In genomic region chr1:154586641-154587040, GRCh38 we compare ENCODE assay signal across 14 cellular contexts. TPM values are rescaled to one million over a fixed set of nuclear protein-coding genes. Genes with fewer than 3 reads are reported as not detected.
DNase-seq lines count a peak whose midpoint lies in the region; ATAC-seq and TF ChIP-seq lines count a peak whose summit lies in the region.
"Had no signal": no experiment of that assay in that cellular context is flagged by ENCODE, and none has a peak within 500 bp of the region (broad histone marks: within the 10 kb centered on the region; RNA-seq: fewer than 3 reads in every experiment).

No MANE protein-coding gene starts in this region.

- no peak overlapping the region for H3K4me3 Mint-ChIP-seq in activated T-cell treated with anti-CD3 and anti-CD28 coated beads, Interleukin-2, amount 50 U/mL, for 24 hours
- no peak overlapping the region for H3K4me3 Mint-ChIP-seq in activated T-cell treated with anti-CD3 and anti-CD28 coated beads, Interleukin-2, amount 50 U/mL, for 72 hours
- H3K4me3 Mint-ChIP-seq in HFFc6 (peak overlapping the region; percentile 12; the same call in 1 of the 2 replicates), endothelial cell (ENCODE audit: unreplicated experiment) (peak overlapping the region; percentile 26)
- H3K4me3 Mint-ChIP-seq: CD4-positive, CD25-positive, alpha-beta regulatory T cell; H9 had no signal

- H3K27ac Mint-ChIP-seq in activated T-cell treated with anti-CD3 and anti-CD28 coated beads, Interleukin-2, amount 50 U/mL, for 24 hours = peak overlapping the region; percentile 6
- H3K27ac Mint-ChIP-seq in activated T-cell treated with anti-CD3 and anti-CD28 coated beads, Interleukin-2, amount 50 U/mL, for 72 hours = no peak overlapping the region
- H3K27ac Mint-ChIP-seq in HFFc6 (no peak overlapping the region), endothelial cell (ENCODE audit: unreplicated experiment) (no peak overlapping the region)
- H3K27ac Mint-ChIP-seq: H9 had no signal

- no peak for DNase-seq in activated T-cell treated with anti-CD3 and anti-CD28 coated beads, Interleukin-2, amount 50 U/mL, for 24 hours
- DNase-seq in activated T-cell treated with anti-CD3 and anti-CD28 coated beads, Interleukin-2, amount 50 U/mL, for 72 hours = no peak
- DNase-seq in HFFc6 (no peak), endothelial cell (ENCODE audit: low spot score) (no peak), superior temporal gyrus (ENCODE audit: extremely low spot score) (peak; percentile 28), 8988T (no peak), SKM-1 treated with dmso at 0.1 percent for 144 hours (lab: John Stamatoyannopoulos, UW; ENCODE audit: unreplicated experiment) (no peak)
- DNase-seq: ACHN; Calu3; CD4-positive, CD25-positive, alpha-beta regulatory T cell; DMS 273 treated with DMSO at 0.1 percent for 48 hours; GM23248; H9 had no signal

- no peaks in the 10 kb centered on the region for H3K9me3 Mint-ChIP-seq in activated T-cell treated with anti-CD3 and anti-CD28 coated beads, Interleukin-2, amount 50 U/mL, for 24 hours
- H3K9me3 Mint-ChIP-seq in activated T-cell treated with anti-CD3 and anti-CD28 coated beads, Interleukin-2, amount 50 U/mL, for 72 hours = no peaks in the 10 kb centered on the region
- H3K9me3 Mint-ChIP-seq in HFFc6 (no peaks in the 10 kb centered on the region), endothelial cell (ENCODE audit: unreplicated experiment) (no peaks in the 10 kb centered on the region)
- H3K9me3 Mint-ChIP-seq: CD4-positive, CD25-positive, alpha-beta regulatory T cell; H9 had no signal

- no peaks in the 10 kb centered on the region for H3K27me3 Mint-ChIP-seq in activated T-cell treated with anti-CD3 and anti-CD28 coated beads, Interleukin-2, amount 50 U/mL, for 24 hours
- H3K27me3 Mint-ChIP-seq in activated T-cell treated with anti-CD3 and anti-CD28 coated beads, Interleukin-2, amount 50 U/mL, for 72 hours (ENCODE audit: low read depth) = no peaks in the 10 kb centered on the region
- no peaks in the 10 kb centered on the region; the same call in none of the 2 replicates for H3K27me3 Mint-ChIP-seq in HFFc6 (ENCODE audit: insufficient read depth)
- H3K27me3 Mint-ChIP-seq in endothelial cell (ENCODE audit: unreplicated experiment) = no peaks in the 10 kb centered on the region
- H3K27me3 Mint-ChIP-seq: CD4-positive, CD25-positive, alpha-beta regulatory T cell had no signal

- no peak for ATAC-seq in activated T-cell treated with anti-CD3 and anti-CD28 coated beads, Interleukin-2, amount 50 U/mL, for 72 hours (replicated peaks in 1 of 2)

- peaks cover 11% of the 10 kb centered on the region for H3K4me1 Mint-ChIP-seq in activated T-cell treated with anti-CD3 and anti-CD28 coated beads, Interleukin-2, amount 50 U/mL, for 24 hours (ENCODE audit: low read depth)
- H3K4me1 Mint-ChIP-seq in activated T-cell treated with anti-CD3 and anti-CD28 coated beads, Interleukin-2, amount 50 U/mL, for 72 hours (ENCODE audit: low read depth) = peaks cover 4% of the 10 kb centered on the region
- H3K4me1 Mint-ChIP-seq in HFFc6 (ENCODE audit: low read depth) (peaks cover 12% of the 10 kb centered on the region; the same call in 1 of the 2 replicates), endothelial cell (ENCODE audit: unreplicated experiment) (peaks cover 21% of the 10 kb centered on the region)
- H3K4me1 Mint-ChIP-seq: H9 had no signal

- no peak for TF ChIP-seq CTCF in HFFc6 (IDR thresholded peaks at IDR 0.05)
- TF ChIP-seq CTCF in endothelial cell (IDR thresholded peaks at IDR 0.05; ENCODE audit: unreplicated experiment) = no peak

- peaks cover 100% of the 10 kb centered on the region for H3K36me3 Mint-ChIP-seq in activated T-cell treated with anti-CD3 and anti-CD28 coated beads, Interleukin-2, amount 50 U/mL, for 24 hours (ENCODE audit: low read depth)
- peaks cover 20 to 56% of the 10 kb centered on the region in 2 donors for H3K36me3 Mint-ChIP-seq in activated T-cell treated with anti-CD3 and anti-CD28 coated beads, Interleukin-2, amount 50 U/mL, for 72 hours (ENCODE audit: insufficient read depth in 2 of 2)
- H3K36me3 Mint-ChIP-seq in HFFc6 (ENCODE audit: low read depth) (peaks cover 43% of the 10 kb centered on the region), endothelial cell (ENCODE audit: low read depth, unreplicated experiment) (peaks cover 62% of the 10 kb centered on the region)

RNA-seq across cellular contexts. Expression of gene CHRNB2, which starts 19.1 kb away (rescaled TPM):
- total RNA-seq in activated T-cell treated with anti-CD3 and anti-CD28 coated beads, Interleukin-2, amount 50 U/mL, for 72 hours = under 1 TPM in 1 of 2 donors, not detected in 1; 0.05 TPM
- under 1 TPM in 5 of 6 experiments, not detected in 1; 0.05 to 0.09 (median 0.07) TPM for total RNA-seq in HFFc6 (2021; fragmentation: NEBNext Ultra II Directional; extraction: Animal tissue kit (Norgen Biotek cat#: 25700))
- total RNA-seq in endothelial cell (ENCODE audit: unreplicated experiment) = 0.44 TPM
- total RNA-seq: A172; CD4-positive, CD25-positive, alpha-beta regulatory T cell; GM23248 had no signal

RNA-seq across cellular contexts. Expression of gene ADAR, which starts 21.3 kb away (rescaled TPM):
- total RNA-seq in activated T-cell treated with anti-CD3 and anti-CD28 coated beads, Interleukin-2, amount 50 U/mL, for 72 hours = 100 to 1,000 TPM; 257 to 305 TPM
- total RNA-seq in HFFc6 (2021; fragmentation: NEBNext Ultra II Directional; extraction: Animal tissue kit (Norgen Biotek cat#: 25700)) = 100 to 1,000 TPM; 122 to 136 (median 126) TPM
- 156 TPM for total RNA-seq in endothelial cell (ENCODE audit: unreplicated experiment)

RNA-seq across cellular contexts. Expression of gene UBE2Q1, which starts 28.2 kb away (rescaled TPM):
- 100 to 1,000 TPM in 1 of 2 donors, 10 to 100 TPM in 1; 99.6 to 102 TPM for total RNA-seq in activated T-cell treated with anti-CD3 and anti-CD28 coated beads, Interleukin-2, amount 50 U/mL, for 72 hours
- 100 to 1,000 TPM in 1 of 6 experiments, 10 to 100 TPM in 5; 72.6 to 101 (median 91.5) TPM for total RNA-seq in HFFc6 (2021; fragmentation: NEBNext Ultra II Directional; extraction: Animal tissue kit (Norgen Biotek cat#: 25700))
- 73.9 TPM for total RNA-seq in endothelial cell (ENCODE audit: unreplicated experiment)

Comparison
In these comparisons a context has a peak if more than half of its experiments do, and no peak if none do; other contexts are left out.
1. H3K4me3 Mint-ChIP-seq: peak in HFFc6 (single experiment) and endothelial cell (single experiment); none in activated T-cell treated with anti-CD3 and anti-CD28 coated beads, Interleukin-2, amount 50 U/mL, for 24 hours (single experiment) and activated T-cell treated with anti-CD3 and anti-CD28 coated beads, Interleukin-2, amount 50 U/mL, for 72 hours (0 of 2).